In the genomic region with DNA sequence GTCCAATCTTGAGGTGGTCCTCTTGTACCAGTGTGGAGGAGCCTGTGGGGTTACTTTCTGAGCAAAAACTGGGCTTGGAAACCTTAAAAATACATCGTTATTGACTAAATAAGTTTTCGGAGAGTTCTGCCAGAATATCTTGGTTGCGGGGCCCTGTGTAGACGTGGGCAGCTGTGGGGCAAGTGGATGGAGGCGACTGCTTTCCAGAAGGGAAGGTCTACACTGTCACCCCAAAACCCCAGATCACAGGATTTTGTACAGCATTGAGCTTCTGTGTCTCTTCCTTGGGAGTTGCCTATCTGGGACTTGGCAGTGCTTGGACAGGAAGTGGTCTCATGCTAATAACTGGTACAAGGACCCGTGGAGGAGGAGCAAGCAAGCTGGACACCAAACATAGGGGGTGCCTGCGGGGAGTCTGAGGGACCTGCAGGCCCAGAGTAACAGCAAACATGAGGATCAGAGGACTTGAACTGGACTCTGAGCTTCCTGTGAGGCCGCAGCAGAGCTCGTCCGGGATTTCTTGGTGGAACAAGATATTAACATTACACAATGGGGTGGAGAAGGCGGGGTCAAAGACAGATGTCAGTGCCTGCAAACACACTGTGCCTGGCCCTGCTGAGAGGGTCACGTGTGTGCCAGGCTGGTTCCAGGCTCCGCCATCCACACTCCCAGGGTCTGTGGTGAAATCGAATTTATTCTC, we compare ENCODE assay signal across 1 cellular context.
TF ChIP-seq lines count a peak whose summit lies in the region.

No MANE protein-coding gene starts in this region.

TF ChIP-seq in HepG2, 621 proteins besides CTCF, POLR2A, EP300 and RAD21 (continued from another document and continues in another):
- TF ChIP-seq MAF1 (CRISPR knock-in tag; IDR thresholded peaks at IDR 0.05; ENCODE audit: borderline replicate concordance): no peak
- TF ChIP-seq SIN3A (IDR thresholded peaks at IDR 0.05; ENCODE audit: borderline replicate concordance, low read depth, low read length): peak; percentile 60; the same call in 1 of the 2 replicates
- peak; percentile 74 for TF ChIP-seq PPARG (CRISPR knock-in tag; conservative IDR thresholded peaks at IDR 0.05)
- TF ChIP-seq ZSCAN9 (CRISPR knock-in tag; IDR thresholded peaks at IDR 0.05; ENCODE audit: borderline replicate concordance): peak; percentile 73; the same call in 1 of the 2 replicates
- no peak for TF ChIP-seq ZNF430 (CRISPR knock-in tag; IDR thresholded peaks at IDR 0.05)
- no peak for TF ChIP-seq ZNF766 (CRISPR knock-in tag; IDR thresholded peaks at IDR 0.05; ENCODE audit: borderline replicate concordance)
- no peak for TF ChIP-seq ZNF790 (CRISPR knock-in tag; IDR thresholded peaks at IDR 0.05; ENCODE audit: borderline replicate concordance)
- TF ChIP-seq, protein P1, sequence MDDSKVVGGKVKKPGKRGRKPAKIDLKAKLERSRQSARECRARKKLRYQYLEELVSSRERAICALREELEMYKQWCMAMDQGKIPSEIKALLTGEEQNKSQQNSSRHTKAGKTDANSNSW (CRISPR knock-in tag; IDR thresholded peaks at IDR 0.05; ENCODE audit: borderline replicate concordance): no peak
- TF ChIP-seq SMYD3 (CRISPR knock-in tag; IDR thresholded peaks at IDR 0.05): no peak
- peak; percentile 84; the same call in 1 of the 2 replicates for TF ChIP-seq SSRP1 (CRISPR knock-in tag; IDR thresholded peaks at IDR 0.05)
- no peak for TF ChIP-seq TP53 (CRISPR knock-in tag; conservative IDR thresholded peaks at IDR 0.05)
- peak; percentile 45 for TF ChIP-seq SMC3 (IDR thresholded peaks at IDR 0.05; ENCODE audit: low read length)
- TF ChIP-seq JUNB (CRISPR knock-in tag; IDR thresholded peaks at IDR 0.05; ENCODE audit: borderline replicate concordance): no peak
- TF ChIP-seq SMAD9 (CRISPR knock-in tag; IDR thresholded peaks at IDR 0.05): no peak
- TF ChIP-seq, protein P2, sequence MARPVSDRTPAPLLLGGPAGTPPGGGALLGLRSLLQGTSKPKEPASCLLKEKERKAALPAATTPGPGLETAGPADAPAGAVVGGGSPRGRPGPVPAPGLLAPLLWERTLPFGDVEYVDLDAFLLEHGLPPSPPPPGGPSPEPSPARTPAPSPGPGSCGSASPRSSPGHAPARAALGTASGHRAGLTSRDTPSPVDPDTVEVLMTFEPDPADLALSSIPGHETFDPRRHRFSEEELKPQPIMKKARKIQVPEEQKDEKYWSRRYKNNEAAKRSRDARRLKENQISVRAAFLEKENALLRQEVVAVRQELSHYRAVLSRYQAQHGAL (CRISPR knock-in tag; IDR thresholded peaks at IDR 0.05; ENCODE audit: not compliant biosample characterization): no peak
- TF ChIP-seq TCF7 (IDR thresholded peaks at IDR 0.05; ENCODE audit: low read depth): peak; percentile 88
- TF ChIP-seq HDAC2 (CRISPR knock-in tag; IDR thresholded peaks at IDR 0.05): peak; percentile 98
- no peak for TF ChIP-seq NPAS2 (CRISPR knock-in tag; IDR thresholded peaks at IDR 0.05; ENCODE audit: borderline replicate concordance)
- peak; percentile 60; the same call in 1 of the 2 replicates for TF ChIP-seq ZNF652 (CRISPR knock-in tag; IDR thresholded peaks at IDR 0.05; ENCODE audit: borderline replicate concordance, low read depth)
- TF ChIP-seq KDM1A (CRISPR knock-in tag; IDR thresholded peaks at IDR 0.05): peak; percentile 71
- TF ChIP-seq THAP11 (CRISPR knock-in tag; IDR thresholded peaks at IDR 0.05): peak; percentile 83
- TF ChIP-seq, protein P3, sequence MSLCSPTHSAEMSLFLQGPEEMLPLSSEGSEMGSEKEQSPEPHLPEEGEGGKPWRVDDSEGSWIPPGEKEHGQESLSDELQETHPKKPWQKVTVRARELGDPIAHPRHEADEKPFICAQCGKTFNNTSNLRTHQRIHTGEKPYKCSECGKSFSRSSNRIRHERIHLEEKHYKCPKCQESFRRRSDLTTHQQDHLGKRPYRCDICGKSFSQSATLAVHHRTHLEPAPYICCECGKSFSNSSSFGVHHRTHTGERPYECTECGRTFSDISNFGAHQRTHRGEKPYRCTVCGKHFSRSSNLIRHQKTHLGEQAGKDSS (CRISPR knock-in tag; IDR thresholded peaks at IDR 0.05; ENCODE audit: borderline replicate concordance, low read depth): no peak
- TF ChIP-seq ZKSCAN8 (CRISPR knock-in tag; IDR thresholded peaks at IDR 0.05; ENCODE audit: borderline replicate concordance): no peak; the same call in 1 of the 2 replicates
- peak; percentile 65; the same call in 1 of the 2 replicates for TF ChIP-seq ATF1 (CRISPR knock-in tag; IDR thresholded peaks at IDR 0.05)
- TF ChIP-seq CAMTA2 (CRISPR knock-in tag; IDR thresholded peaks at IDR 0.05; ENCODE audit: borderline replicate concordance): no peak
- TF ChIP-seq ZNF891 (CRISPR knock-in tag; IDR thresholded peaks at IDR 0.05): no peak
- no peak for TF ChIP-seq ZNF382 (CRISPR knock-in tag; IDR thresholded peaks at IDR 0.05; ENCODE audit: borderline replicate concordance)
- no peak for TF ChIP-seq FIP1L1 (IDR thresholded peaks at IDR 0.05; ENCODE audit: borderline replicate concordance, insufficient read depth, low read depth, low read length)
- TF ChIP-seq, protein P4, sequence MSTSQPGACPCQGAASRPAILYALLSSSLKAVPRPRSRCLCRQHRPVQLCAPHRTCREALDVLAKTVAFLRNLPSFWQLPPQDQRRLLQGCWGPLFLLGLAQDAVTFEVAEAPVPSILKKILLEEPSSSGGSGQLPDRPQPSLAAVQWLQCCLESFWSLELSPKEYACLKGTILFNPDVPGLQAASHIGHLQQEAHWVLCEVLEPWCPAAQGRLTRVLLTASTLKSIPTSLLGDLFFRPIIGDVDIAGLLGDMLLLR (CRISPR knock-in tag; IDR thresholded peaks at IDR 0.05): no peak
- TF ChIP-seq MIXL1 (CRISPR knock-in tag; IDR thresholded peaks at IDR 0.05): peak; percentile 81
- no peak for TF ChIP-seq SP1 (IDR thresholded peaks at IDR 0.05)
- peak; percentile 66 for TF ChIP-seq SP1 (CRISPR knock-in tag; IDR thresholded peaks at IDR 0.05)
- peak; percentile 13; the same call in 1 of the 2 replicates for TF ChIP-seq TRIM24 (CRISPR knock-in tag; IDR thresholded peaks at IDR 0.05)
- no peak for TF ChIP-seq ZFP36 (IDR thresholded peaks at IDR 0.05; ENCODE audit: borderline replicate concordance, low read depth, low read length, partially characterized antibody)
- TF ChIP-seq, protein P5, sequence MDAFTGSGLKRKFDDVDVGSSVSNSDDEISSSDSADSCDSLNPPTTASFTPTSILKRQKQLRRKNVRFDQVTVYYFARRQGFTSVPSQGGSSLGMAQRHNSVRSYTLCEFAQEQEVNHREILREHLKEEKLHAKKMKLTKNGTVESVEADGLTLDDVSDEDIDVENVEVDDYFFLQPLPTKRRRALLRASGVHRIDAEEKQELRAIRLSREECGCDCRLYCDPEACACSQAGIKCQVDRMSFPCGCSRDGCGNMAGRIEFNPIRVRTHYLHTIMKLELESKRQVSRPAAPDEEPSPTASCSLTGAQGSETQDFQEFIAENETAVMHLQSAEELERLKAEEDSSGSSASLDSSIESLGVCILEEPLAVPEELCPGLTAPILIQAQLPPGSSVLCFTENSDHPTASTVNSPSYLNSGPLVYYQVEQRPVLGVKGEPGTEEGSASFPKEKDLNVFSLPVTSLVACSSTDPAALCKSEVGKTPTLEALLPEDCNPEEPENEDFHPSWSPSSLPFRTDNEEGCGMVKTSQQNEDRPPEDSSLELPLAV (CRISPR knock-in tag; conservative IDR thresholded peaks at IDR 0.05; ENCODE audit: low read depth): no peak
- TF ChIP-seq NFYC (CRISPR knock-in tag; IDR thresholded peaks at IDR 0.05): peak; percentile 15; the same call in 1 of the 2 replicates
- TF ChIP-seq ETV5 (CRISPR knock-in tag; IDR thresholded peaks at IDR 0.05; ENCODE audit: borderline replicate concordance): peak; percentile 99
- TF ChIP-seq, protein P6, sequence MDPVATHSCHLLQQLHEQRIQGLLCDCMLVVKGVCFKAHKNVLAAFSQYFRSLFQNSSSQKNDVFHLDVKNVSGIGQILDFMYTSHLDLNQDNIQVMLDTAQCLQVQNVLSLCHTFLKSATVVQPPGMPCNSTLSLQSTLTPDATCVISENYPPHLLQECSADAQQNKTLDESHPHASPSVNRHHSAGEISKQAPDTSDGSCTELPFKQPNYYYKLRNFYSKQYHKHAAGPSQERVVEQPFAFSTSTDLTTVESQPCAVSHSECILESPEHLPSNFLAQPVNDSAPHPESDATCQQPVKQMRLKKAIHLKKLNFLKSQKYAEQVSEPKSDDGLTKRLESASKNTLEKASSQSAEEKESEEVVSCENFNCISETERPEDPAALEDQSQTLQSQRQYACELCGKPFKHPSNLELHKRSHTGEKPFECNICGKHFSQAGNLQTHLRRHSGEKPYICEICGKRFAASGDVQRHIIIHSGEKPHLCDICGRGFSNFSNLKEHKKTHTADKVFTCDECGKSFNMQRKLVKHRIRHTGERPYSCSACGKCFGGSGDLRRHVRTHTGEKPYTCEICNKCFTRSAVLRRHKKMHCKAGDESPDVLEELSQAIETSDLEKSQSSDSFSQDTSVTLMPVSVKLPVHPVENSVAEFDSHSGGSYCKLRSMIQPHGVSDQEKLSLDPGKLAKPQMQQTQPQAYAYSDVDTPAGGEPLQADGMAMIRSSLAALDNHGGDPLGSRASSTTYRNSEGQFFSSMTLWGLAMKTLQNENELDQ (CRISPR knock-in tag; IDR thresholded peaks at IDR 0.05; ENCODE audit: borderline replicate concordance): no peak
- peak; percentile 86 for TF ChIP-seq HMG20B (CRISPR knock-in tag; conservative IDR thresholded peaks at IDR 0.05)
- TF ChIP-seq ZFP36L2 (CRISPR knock-in tag; IDR thresholded peaks at IDR 0.05): 0 out of 2 replicates have a peak, but pooled peaks have one; percentile 13
- TF ChIP-seq, protein P7, sequence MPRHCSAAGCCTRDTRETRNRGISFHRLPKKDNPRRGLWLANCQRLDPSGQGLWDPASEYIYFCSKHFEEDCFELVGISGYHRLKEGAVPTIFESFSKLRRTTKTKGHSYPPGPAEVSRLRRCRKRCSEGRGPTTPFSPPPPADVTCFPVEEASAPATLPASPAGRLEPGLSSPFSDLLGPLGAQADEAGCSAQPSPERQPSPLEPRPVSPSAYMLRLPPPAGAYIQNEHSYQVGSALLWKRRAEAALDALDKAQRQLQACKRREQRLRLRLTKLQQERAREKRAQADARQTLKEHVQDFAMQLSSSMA (CRISPR knock-in tag; IDR thresholded peaks at IDR 0.05): no peak
- no peak for TF ChIP-seq PRPF4 (IDR thresholded peaks at IDR 0.05; ENCODE audit: low read depth, low read length, poor library complexity, severe bottlenecking)
- TF ChIP-seq BRCA1 (CRISPR knock-in tag; IDR thresholded peaks at IDR 0.05): no peak
- TF ChIP-seq TOPORS (CRISPR knock-in tag; IDR thresholded peaks at IDR 0.05): no peak; the same call in 1 of the 2 replicates
- TF ChIP-seq TBL1XR1 (IDR thresholded peaks at IDR 0.05; ENCODE audit: borderline replicate concordance, low read length, partially characterized antibody): no peak
- TF ChIP-seq, protein P8, sequence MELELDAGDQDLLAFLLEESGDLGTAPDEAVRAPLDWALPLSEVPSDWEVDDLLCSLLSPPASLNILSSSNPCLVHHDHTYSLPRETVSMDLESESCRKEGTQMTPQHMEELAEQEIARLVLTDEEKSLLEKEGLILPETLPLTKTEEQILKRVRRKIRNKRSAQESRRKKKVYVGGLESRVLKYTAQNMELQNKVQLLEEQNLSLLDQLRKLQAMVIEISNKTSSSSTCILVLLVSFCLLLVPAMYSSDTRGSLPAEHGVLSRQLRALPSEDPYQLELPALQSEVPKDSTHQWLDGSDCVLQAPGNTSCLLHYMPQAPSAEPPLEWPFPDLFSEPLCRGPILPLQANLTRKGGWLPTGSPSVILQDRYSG (CRISPR knock-in tag; IDR thresholded peaks at IDR 0.05): no peak
- TF ChIP-seq, protein P9, sequence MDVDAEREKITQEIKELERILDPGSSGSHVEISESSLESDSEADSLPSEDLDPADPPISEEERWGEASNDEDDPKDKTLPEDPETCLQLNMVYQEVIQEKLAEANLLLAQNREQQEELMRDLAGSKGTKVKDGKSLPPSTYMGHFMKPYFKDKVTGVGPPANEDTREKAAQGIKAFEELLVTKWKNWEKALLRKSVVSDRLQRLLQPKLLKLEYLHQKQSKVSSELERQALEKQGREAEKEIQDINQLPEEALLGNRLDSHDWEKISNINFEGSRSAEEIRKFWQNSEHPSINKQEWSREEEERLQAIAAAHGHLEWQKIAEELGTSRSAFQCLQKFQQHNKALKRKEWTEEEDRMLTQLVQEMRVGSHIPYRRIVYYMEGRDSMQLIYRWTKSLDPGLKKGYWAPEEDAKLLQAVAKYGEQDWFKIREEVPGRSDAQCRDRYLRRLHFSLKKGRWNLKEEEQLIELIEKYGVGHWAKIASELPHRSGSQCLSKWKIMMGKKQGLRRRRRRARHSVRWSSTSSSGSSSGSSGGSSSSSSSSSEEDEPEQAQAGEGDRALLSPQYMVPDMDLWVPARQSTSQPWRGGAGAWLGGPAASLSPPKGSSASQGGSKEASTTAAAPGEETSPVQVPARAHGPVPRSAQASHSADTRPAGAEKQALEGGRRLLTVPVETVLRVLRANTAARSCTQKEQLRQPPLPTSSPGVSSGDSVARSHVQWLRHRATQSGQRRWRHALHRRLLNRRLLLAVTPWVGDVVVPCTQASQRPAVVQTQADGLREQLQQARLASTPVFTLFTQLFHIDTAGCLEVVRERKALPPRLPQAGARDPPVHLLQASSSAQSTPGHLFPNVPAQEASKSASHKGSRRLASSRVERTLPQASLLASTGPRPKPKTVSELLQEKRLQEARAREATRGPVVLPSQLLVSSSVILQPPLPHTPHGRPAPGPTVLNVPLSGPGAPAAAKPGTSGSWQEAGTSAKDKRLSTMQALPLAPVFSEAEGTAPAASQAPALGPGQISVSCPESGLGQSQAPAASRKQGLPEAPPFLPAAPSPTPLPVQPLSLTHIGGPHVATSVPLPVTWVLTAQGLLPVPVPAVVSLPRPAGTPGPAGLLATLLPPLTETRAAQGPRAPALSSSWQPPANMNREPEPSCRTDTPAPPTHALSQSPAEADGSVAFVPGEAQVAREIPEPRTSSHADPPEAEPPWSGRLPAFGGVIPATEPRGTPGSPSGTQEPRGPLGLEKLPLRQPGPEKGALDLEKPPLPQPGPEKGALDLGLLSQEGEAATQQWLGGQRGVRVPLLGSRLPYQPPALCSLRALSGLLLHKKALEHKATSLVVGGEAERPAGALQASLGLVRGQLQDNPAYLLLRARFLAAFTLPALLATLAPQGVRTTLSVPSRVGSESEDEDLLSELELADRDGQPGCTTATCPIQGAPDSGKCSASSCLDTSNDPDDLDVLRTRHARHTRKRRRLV (CRISPR knock-in tag; IDR thresholded peaks at IDR 0.05): no peak
- TF ChIP-seq PTBP1 (IDR thresholded peaks at IDR 0.05; ENCODE audit: low read depth, low read length, poor library complexity, severe bottlenecking): peak; percentile 51
- TF ChIP-seq, protein P10, sequence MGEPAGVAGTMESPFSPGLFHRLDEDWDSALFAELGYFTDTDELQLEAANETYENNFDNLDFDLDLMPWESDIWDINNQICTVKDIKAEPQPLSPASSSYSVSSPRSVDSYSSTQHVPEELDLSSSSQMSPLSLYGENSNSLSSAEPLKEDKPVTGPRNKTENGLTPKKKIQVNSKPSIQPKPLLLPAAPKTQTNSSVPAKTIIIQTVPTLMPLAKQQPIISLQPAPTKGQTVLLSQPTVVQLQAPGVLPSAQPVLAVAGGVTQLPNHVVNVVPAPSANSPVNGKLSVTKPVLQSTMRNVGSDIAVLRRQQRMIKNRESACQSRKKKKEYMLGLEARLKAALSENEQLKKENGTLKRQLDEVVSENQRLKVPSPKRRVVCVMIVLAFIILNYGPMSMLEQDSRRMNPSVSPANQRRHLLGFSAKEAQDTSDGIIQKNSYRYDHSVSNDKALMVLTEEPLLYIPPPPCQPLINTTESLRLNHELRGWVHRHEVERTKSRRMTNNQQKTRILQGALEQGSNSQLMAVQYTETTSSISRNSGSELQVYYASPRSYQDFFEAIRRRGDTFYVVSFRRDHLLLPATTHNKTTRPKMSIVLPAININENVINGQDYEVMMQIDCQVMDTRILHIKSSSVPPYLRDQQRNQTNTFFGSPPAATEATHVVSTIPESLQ (CRISPR knock-in tag; conservative IDR thresholded peaks at IDR 0.05): no peak
- TF ChIP-seq ZC3H4 (CRISPR knock-in tag; IDR thresholded peaks at IDR 0.05; ENCODE audit: borderline replicate concordance): no peak
- TF ChIP-seq ZFAT (CRISPR knock-in tag; conservative IDR thresholded peaks at IDR 0.05): no peak
- peak; percentile 90 for TF ChIP-seq ZNF644 (CRISPR knock-in tag; IDR thresholded peaks at IDR 0.05; ENCODE audit: low read depth)
